ENCODE assay signal across 1 cellular context in the genomic region with DNA sequence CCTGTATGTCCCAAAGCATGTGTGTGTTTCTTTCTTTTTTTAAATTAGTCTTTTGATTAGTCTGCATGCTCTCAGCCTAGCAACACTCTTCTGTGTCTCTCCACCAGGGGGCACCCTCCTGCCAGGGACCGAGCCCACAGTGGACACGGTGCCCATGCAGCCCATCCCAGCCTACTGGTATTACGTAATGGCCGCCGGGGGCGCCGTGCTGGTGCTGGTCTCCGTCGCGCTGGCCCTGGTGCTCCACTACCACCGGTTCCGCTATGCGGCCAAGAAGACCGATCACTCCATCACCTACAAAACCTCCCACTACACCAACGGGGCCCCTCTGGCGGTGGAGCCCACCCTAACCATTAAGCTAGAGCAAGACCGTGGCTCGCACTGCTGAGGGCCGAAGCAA.
TF ChIP-seq lines count a peak whose summit lies in the region.

No MANE protein-coding gene starts in this region.

TF ChIP-seq in HepG2, 621 proteins besides CTCF, POLR2A, EP300 and RAD21 (continued from another document and continues in another):
- 0 out of 2 replicates have a peak, but pooled peaks have one; percentile 43 for TF ChIP-seq ZNF784 (CRISPR knock-in tag; IDR thresholded peaks at IDR 0.05; ENCODE audit: borderline replicate concordance)
- no peak; the same call in 1 of the 2 replicates for TF ChIP-seq ZNF12 (CRISPR knock-in tag; IDR thresholded peaks at IDR 0.05)
- peak; percentile 60; the same call in 1 of the 2 replicates for TF ChIP-seq TSC22D2 (CRISPR knock-in tag; IDR thresholded peaks at IDR 0.05; ENCODE audit: borderline replicate concordance)
- peak; percentile 77; the same call in 1 of the 2 replicates for TF ChIP-seq ZNF598 (CRISPR knock-in tag; IDR thresholded peaks at IDR 0.05; ENCODE audit: borderline replicate concordance)
- TF ChIP-seq ZNF331 (CRISPR knock-in tag; IDR thresholded peaks at IDR 0.05): peak; percentile 87
- no peak for TF ChIP-seq FOXM1 (CRISPR knock-in tag; IDR thresholded peaks at IDR 0.05)
- 0 out of 2 replicates have a peak, but pooled peaks have one; percentile 26 for TF ChIP-seq GATAD1 (CRISPR knock-in tag; IDR thresholded peaks at IDR 0.05)
- peak; percentile 34; the same call in 1 of the 2 replicates for TF ChIP-seq ARID4A (CRISPR knock-in tag; IDR thresholded peaks at IDR 0.05; ENCODE audit: borderline replicate concordance)
- TF ChIP-seq ZNF274 (CRISPR knock-in tag; IDR thresholded peaks at IDR 0.05): peak; percentile 83
- TF ChIP-seq HDAC2 (CRISPR knock-in tag; IDR thresholded peaks at IDR 0.05): peak; percentile 47; the same call in 1 of the 2 replicates
- TF ChIP-seq, protein P1, sequence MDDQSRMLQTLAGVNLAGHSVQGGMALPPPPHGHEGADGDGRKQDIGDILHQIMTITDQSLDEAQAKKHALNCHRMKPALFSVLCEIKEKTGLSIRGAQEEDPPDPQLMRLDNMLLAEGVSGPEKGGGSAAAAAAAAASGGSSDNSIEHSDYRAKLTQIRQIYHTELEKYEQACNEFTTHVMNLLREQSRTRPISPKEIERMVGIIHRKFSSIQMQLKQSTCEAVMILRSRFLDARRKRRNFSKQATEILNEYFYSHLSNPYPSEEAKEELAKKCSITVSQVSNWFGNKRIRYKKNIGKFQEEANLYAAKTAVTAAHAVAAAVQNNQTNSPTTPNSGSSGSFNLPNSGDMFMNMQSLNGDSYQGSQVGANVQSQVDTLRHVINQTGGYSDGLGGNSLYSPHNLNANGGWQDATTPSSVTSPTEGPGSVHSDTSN (CRISPR knock-in tag; IDR thresholded peaks at IDR 0.05; ENCODE audit: borderline replicate concordance): no peak
- TF ChIP-seq CEBPG (CRISPR knock-in tag; IDR thresholded peaks at IDR 0.05): peak; percentile 90
- peak; percentile 60; the same call in 1 of the 2 replicates for TF ChIP-seq PITX1 (CRISPR knock-in tag; IDR thresholded peaks at IDR 0.05)
- peak; percentile 93 for TF ChIP-seq BORCS8-MEF2B (CRISPR knock-in tag; IDR thresholded peaks at IDR 0.05)
- 0 out of 2 replicates have a peak, but pooled peaks have one; percentile 31 for TF ChIP-seq MTF2 (CRISPR knock-in tag; IDR thresholded peaks at IDR 0.05; ENCODE audit: borderline replicate concordance)
- TF ChIP-seq MED13 (CRISPR knock-in tag; IDR thresholded peaks at IDR 0.05): 0 out of 2 replicates have a peak, but pooled peaks have one; percentile 23
- peak; percentile 87; the same call in 1 of the 2 replicates for TF ChIP-seq ZNF225 (CRISPR knock-in tag; IDR thresholded peaks at IDR 0.05)
- TF ChIP-seq ZBTB7A (CRISPR knock-in tag; IDR thresholded peaks at IDR 0.05): peak; percentile 17; the same call in 1 of the 2 replicates
- TF ChIP-seq FOXC1 (CRISPR knock-in tag; IDR thresholded peaks at IDR 0.05; ENCODE audit: borderline replicate concordance): 0 out of 2 replicates have a peak, but pooled peaks have one; percentile 40
- peak; percentile 51 for TF ChIP-seq ARID5B (CRISPR knock-in tag; IDR thresholded peaks at IDR 0.05)
- no peak for TF ChIP-seq ZNF275 (CRISPR knock-in tag; IDR thresholded peaks at IDR 0.05; ENCODE audit: borderline replicate concordance)
- 0 out of 2 replicates have a peak, but pooled peaks have one; percentile 20 for TF ChIP-seq NFAT5 (CRISPR knock-in tag; IDR thresholded peaks at IDR 0.05)
- TF ChIP-seq ZFYVE20 (CRISPR knock-in tag; IDR thresholded peaks at IDR 0.05; ENCODE audit: borderline replicate concordance, low read depth): no peak
- TF ChIP-seq ZNF10 (CRISPR knock-in tag; IDR thresholded peaks at IDR 0.05; ENCODE audit: borderline replicate concordance, low read depth): 0 out of 2 replicates have a peak, but pooled peaks have one; percentile 85
- TF ChIP-seq NR3C1 (CRISPR knock-in tag; IDR thresholded peaks at IDR 0.05): no peak
- TF ChIP-seq YEATS2 (CRISPR knock-in tag; IDR thresholded peaks at IDR 0.05; ENCODE audit: borderline replicate concordance): no peak
- TF ChIP-seq IKZF5 (CRISPR knock-in tag; IDR thresholded peaks at IDR 0.05): peak; percentile 41; the same call in 1 of the 2 replicates
- no peak for TF ChIP-seq BRCA1 (CRISPR knock-in tag; IDR thresholded peaks at IDR 0.05)
- TF ChIP-seq THAP11 (CRISPR knock-in tag; IDR thresholded peaks at IDR 0.05): 0 out of 2 replicates have a peak, but pooled peaks have one; percentile 20
- TF ChIP-seq, protein P2, sequence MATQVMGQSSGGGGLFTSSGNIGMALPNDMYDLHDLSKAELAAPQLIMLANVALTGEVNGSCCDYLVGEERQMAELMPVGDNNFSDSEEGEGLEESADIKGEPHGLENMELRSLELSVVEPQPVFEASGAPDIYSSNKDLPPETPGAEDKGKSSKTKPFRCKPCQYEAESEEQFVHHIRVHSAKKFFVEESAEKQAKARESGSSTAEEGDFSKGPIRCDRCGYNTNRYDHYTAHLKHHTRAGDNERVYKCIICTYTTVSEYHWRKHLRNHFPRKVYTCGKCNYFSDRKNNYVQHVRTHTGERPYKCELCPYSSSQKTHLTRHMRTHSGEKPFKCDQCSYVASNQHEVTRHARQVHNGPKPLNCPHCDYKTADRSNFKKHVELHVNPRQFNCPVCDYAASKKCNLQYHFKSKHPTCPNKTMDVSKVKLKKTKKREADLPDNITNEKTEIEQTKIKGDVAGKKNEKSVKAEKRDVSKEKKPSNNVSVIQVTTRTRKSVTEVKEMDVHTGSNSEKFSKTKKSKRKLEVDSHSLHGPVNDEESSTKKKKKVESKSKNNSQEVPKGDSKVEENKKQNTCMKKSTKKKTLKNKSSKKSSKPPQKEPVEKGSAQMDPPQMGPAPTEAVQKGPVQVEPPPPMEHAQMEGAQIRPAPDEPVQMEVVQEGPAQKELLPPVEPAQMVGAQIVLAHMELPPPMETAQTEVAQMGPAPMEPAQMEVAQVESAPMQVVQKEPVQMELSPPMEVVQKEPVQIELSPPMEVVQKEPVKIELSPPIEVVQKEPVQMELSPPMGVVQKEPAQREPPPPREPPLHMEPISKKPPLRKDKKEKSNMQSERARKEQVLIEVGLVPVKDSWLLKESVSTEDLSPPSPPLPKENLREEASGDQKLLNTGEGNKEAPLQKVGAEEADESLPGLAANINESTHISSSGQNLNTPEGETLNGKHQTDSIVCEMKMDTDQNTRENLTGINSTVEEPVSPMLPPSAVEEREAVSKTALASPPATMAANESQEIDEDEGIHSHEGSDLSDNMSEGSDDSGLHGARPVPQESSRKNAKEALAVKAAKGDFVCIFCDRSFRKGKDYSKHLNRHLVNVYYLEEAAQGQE (IDR thresholded peaks at IDR 0.05; ENCODE audit: borderline replicate concordance in 1 of 2, low read depth in 1 of 2, low read length in 2 of 2): no peak
- TF ChIP-seq POGZ (CRISPR knock-in tag; IDR thresholded peaks at IDR 0.05): peak; percentile 38; the same call in 1 of the 2 replicates
